In genomic region chr11:115528217-115528616, GRCh38 we compare ENCODE assay signal across 24 cellular contexts. TPM values are rescaled to one million over a fixed set of nuclear protein-coding genes. Genes with fewer than 3 reads are reported as not detected.
DNase-seq lines count a peak whose midpoint lies in the region; FAIRE-seq and TF ChIP-seq lines count a peak whose summit lies in the region.
"Had no signal": no experiment of that assay in that cellular context is flagged by ENCODE, and none has a peak within 500 bp of the region (broad histone marks: within the 10 kb centered on the region; RNA-seq: fewer than 3 reads in every experiment).

No MANE protein-coding gene starts in this region.

- no peak overlapping the region for H2BK5ac ChIP-seq in trophoblast cell (ENCODE audit: low read depth, low read length, poor library complexity)

- no peaks in the 10 kb centered on the region for H3K36me3 ChIP-seq in left ventricle myocardium inferior
- H3K36me3 ChIP-seq in trophoblast cell (ENCODE audit: control insufficient read depth in 1 of 2, insufficient read depth in 2 of 2, low read length in 2 of 2), result no peaks in the 10 kb centered on the region
- H3K36me3 ChIP-seq in CD8-positive, alpha-beta memory T cell (ENCODE audit: insufficient read depth, low read length), result no peaks in the 10 kb centered on the region
- H3K36me3 ChIP-seq: SJSA1 had no signal

- intact Hi-C loops in left ventricle myocardium inferior (cut with micrococcal nuclease), result no loop called here

- H3K23ac ChIP-seq in trophoblast cell (ENCODE audit: low read length), result no peak overlapping the region

- no peaks in the 10 kb centered on the region for H3K36me3 Mint-ChIP-seq in CD8-positive, alpha-beta memory T cell
- H3K36me3 Mint-ChIP-seq: activated naive CD4-positive, alpha-beta T cell treated with anti-CD3 and anti-CD28 coated beads, Interleukin-2, amount 10 ng/mL, durations not matched to agents 7 days and 5 days; mesothelial cell of epicardium had no signal

- no peak overlapping the region for H3K18ac ChIP-seq in trophoblast cell (ENCODE audit: low read length)

- no peak overlapping the region for H2AK5ac ChIP-seq in trophoblast cell (ENCODE audit: low read length)

- H3K4me1 ChIP-seq in left ventricle myocardium inferior (peaks cover 16% of the 10 kb centered on the region), trophoblast cell (ENCODE audit: control insufficient read depth in 1 of 2, insufficient read depth in 2 of 2, low read length in 2 of 2) (peaks cover 7 to 8% of the 10 kb centered on the region in 2 experiments)
- H3K4me1 ChIP-seq in CD8-positive, alpha-beta memory T cell (ENCODE audit: insufficient read depth, low read length), result no peaks in the 10 kb centered on the region
- H3K4me1 ChIP-seq: SJSA1 had no signal

- H3K9ac ChIP-seq in trophoblast cell (ENCODE audit: low read length), result no peak overlapping the region
- H3K9ac ChIP-seq: GM23248 had no signal

- H3K27me3 ChIP-seq in left ventricle myocardium inferior (ENCODE audit: low read depth) (peaks cover 22% of the 10 kb centered on the region), trophoblast cell (ENCODE audit: insufficient read depth, low read length) (no peaks in the 10 kb centered on the region)
- no peaks in the 10 kb centered on the region for H3K27me3 ChIP-seq in CD8-positive, alpha-beta memory T cell (ENCODE audit: insufficient read depth, low read length, poor library complexity, severe bottlenecking)
- H3K27me3 ChIP-seq: SJSA1 had no signal

- CTCF ChIA-PET in CD8-positive, alpha-beta memory T cell (lab: Charles Lee), result no interaction called here

- in situ Hi-C loops in SK-MEL-5 (cut with HindIII; ENCODE audit: low pct_unique_long_range_greater_than_20kb, low sequenced_read_pairs), result no loop called here

- no peak overlapping the region for H3K4me3 Mint-ChIP-seq in CD8-positive, alpha-beta memory T cell
- H3K4me3 Mint-ChIP-seq: activated B cell treated with CpG ODN at 0.5 μM for 24 hours; activated CD8-positive, alpha-beta T cell treated with anti-CD3 and anti-CD28 coated beads, Interleukin-2, amount 10 ng/mL, durations not matched to agents 7 days and 5 days; activated naive CD4-positive, alpha-beta T cell treated with anti-CD3 and anti-CD28 coated beads, Interleukin-2, amount 10 ng/mL, durations not matched to agents 7 days and 5 days; activated T-cell treated with anti-CD3 and anti-CD28 coated beads, Interleukin-2, amount 50 U/mL, for 4 hours; mesothelial cell of epicardium had no signal

- H2BK120ac ChIP-seq in trophoblast cell (ENCODE audit: insufficient read depth, low read length, poor library complexity), result no peak overlapping the region

- no peak overlapping the region for H3K4me3 ChIP-seq in left ventricle myocardium inferior
- H3K4me3 ChIP-seq in trophoblast cell (ENCODE audit: low read depth, low read length), result no peak overlapping the region
- H3K4me3 ChIP-seq in CD8-positive, alpha-beta memory T cell (ENCODE audit: low read length), result no peak overlapping the region
- H3K4me3 ChIP-seq: GM23248, SJSA1 had no signal

- no peak overlapping the region for H3K27ac Mint-ChIP-seq in CD8-positive, alpha-beta memory T cell
- H3K27ac Mint-ChIP-seq: activated B cell treated with CpG ODN at 0.5 μM for 24 hours; activated CD8-positive, alpha-beta T cell treated with anti-CD3 and anti-CD28 coated beads, Interleukin-2, amount 10 ng/mL, durations not matched to agents 7 days and 5 days; activated naive CD4-positive, alpha-beta T cell treated with anti-CD3 and anti-CD28 coated beads, Interleukin-2, amount 10 ng/mL, durations not matched to agents 7 days and 5 days had no signal

- no peak overlapping the region for H3K4ac ChIP-seq in trophoblast cell (ENCODE audit: low read depth, low read length)

- H4K91ac ChIP-seq in trophoblast cell (ENCODE audit: low read depth, low read length), result no peak overlapping the region

- POLR2A ChIA-PET in CD8-positive, alpha-beta memory T cell (lab: Charles Lee), result no interaction called here

- H2BK12ac ChIP-seq in trophoblast cell (ENCODE audit: low read length), result peak overlapping the region; percentile 0

- TF ChIP-seq CTCF in left ventricle myocardium inferior (IDR thresholded peaks at IDR 0.05; ENCODE audit: borderline replicate concordance), result peak; percentile 47
- no peak for TF ChIP-seq CTCF in D721Med (IDR thresholded peaks at IDR 0.05; ENCODE audit: insufficient read depth, missing control alignments)

- peak overlapping the region; percentile 25 for H4K8ac ChIP-seq in trophoblast cell (ENCODE audit: low read depth, low read length)

- no CpG with 5 or more reads among the region's 6 CpGs for WGBS in trophoblast cell (ENCODE audit: extremely low coverage, insufficient coverage, insufficient read length)

- DNase-seq in EH (ENCODE audit: low read depth) (peak; percentile 3), SK-MEL-5 (ENCODE audit: low read depth, low spot score) (peak; percentile 68), left ventricle myocardium inferior (peak; percentile 60), trophoblast cell (no peak), D721Med (ENCODE audit: insufficient read length, low spot score) (no peak), substantia nigra (lab: John Stamatoyannopoulos, UW) (no peak), NCI-H146 (lab: John Stamatoyannopoulos, UW) (no peak)
- DNase-seq in CD8-positive, alpha-beta memory T cell, result no peak
- DNase-seq: activated B cell treated with CpG ODN at 0.5 μM for 24 hours; activated CD8-positive, alpha-beta T cell treated with anti-CD3 and anti-CD28 coated beads, Interleukin-2, amount 10 ng/mL, durations not matched to agents 7 days and 5 days; activated naive CD4-positive, alpha-beta T cell treated with anti-CD3 and anti-CD28 coated beads, Interleukin-2, amount 10 ng/mL, durations not matched to agents 7 days and 5 days; activated T-cell treated with anti-CD3 and anti-CD28 coated beads, Interleukin-2, amount 50 U/mL, for 4 hours; GM23248; hypothalamus; kidney glomerular epithelial cell; NCI-H2171 treated with DMSO at 0.1 percent for 48 hours; PC-3; stimulated activated CD4-positive, alpha-beta T cell treated with anti-CD3 and anti-CD28 coated beads, Interleukin-12 subunit alpha, Interleukin-12 subunit beta, amount 100 ng/mL, for 4 hours; T-helper 2 cell had no signal

- H3K27ac ChIP-seq in left ventricle myocardium inferior (replicated peaks), result peak overlapping the region; percentile 67
- no peak overlapping the region for H3K27ac ChIP-seq in trophoblast cell (ENCODE audit: low read depth, low read length)
- H3K27ac ChIP-seq in CD8-positive, alpha-beta memory T cell (ENCODE audit: low read depth, low read length), result no peak overlapping the region
- no peak overlapping the region for H3K27ac ChIP-seq in substantia nigra (ENCODE audit: low read depth, low read length, poor library complexity, severe bottlenecking)
- H3K27ac ChIP-seq: GM23248, SJSA1 had no signal

- H3K9me3 ChIP-seq in left ventricle myocardium inferior (replicated peaks) (peaks cover 9% of the 10 kb centered on the region), trophoblast cell (ENCODE audit: insufficient read depth, low read depth, low read length) (no peaks in the 10 kb centered on the region)
- no peaks in the 10 kb centered on the region for H3K9me3 ChIP-seq in CD8-positive, alpha-beta memory T cell (ENCODE audit: low read length)
- H3K9me3 ChIP-seq: SJSA1 had no signal

- no peak overlapping the region for H4K12ac ChIP-seq in trophoblast cell (ENCODE audit: low read depth, low read length)

- no peak overlapping the region for H2AFZ ChIP-seq in trophoblast cell (ENCODE audit: insufficient read depth, low read length, poor library complexity)
- H2AFZ ChIP-seq: GM23248 had no signal

- H3K79me1 ChIP-seq in trophoblast cell (ENCODE audit: low read length), result no peaks in the 10 kb centered on the region

- peaks cover 0 to 8% of the 10 kb centered on the region in 2 donors for H3K27me3 Mint-ChIP-seq in CD8-positive, alpha-beta memory T cell
- H3K27me3 Mint-ChIP-seq: activated naive CD4-positive, alpha-beta T cell treated with anti-CD3 and anti-CD28 coated beads, Interleukin-2, amount 10 ng/mL, durations not matched to agents 7 days and 5 days had no signal

- H3K14ac ChIP-seq in trophoblast cell (ENCODE audit: low read length), result peak overlapping the region; percentile 7

- FAIRE-seq in D721Med (lab: Jason Lieb, UNC), result no peak
- FAIRE-seq: astrocyte, colon, G401.6 had no signal

- H3K9me3 Mint-ChIP-seq in CD8-positive, alpha-beta memory T cell, result no peaks in the 10 kb centered on the region
- H3K9me3 Mint-ChIP-seq: activated B cell treated with CpG ODN at 0.5 μM for 24 hours; activated naive CD4-positive, alpha-beta T cell treated with anti-CD3 and anti-CD28 coated beads, Interleukin-2, amount 10 ng/mL, durations not matched to agents 7 days and 5 days; activated T-cell treated with anti-CD3 and anti-CD28 coated beads, Interleukin-2, amount 50 U/mL, for 4 hours; mesothelial cell of epicardium had no signal

- H3K4me1 Mint-ChIP-seq in CD8-positive, alpha-beta memory T cell, result no peaks in the 10 kb centered on the region
- H3K4me1 Mint-ChIP-seq: activated B cell treated with CpG ODN at 0.5 μM for 24 hours; activated naive CD4-positive, alpha-beta T cell treated with anti-CD3 and anti-CD28 coated beads, Interleukin-2, amount 10 ng/mL, durations not matched to agents 7 days and 5 days had no signal

- H3K4me2 ChIP-seq in trophoblast cell (ENCODE audit: low read length), result no peak overlapping the region

- H3K79me2 ChIP-seq in trophoblast cell (ENCODE audit: control insufficient read depth, insufficient read depth, low read length, poor library complexity), result no peaks in the 10 kb centered on the region

RNA-seq across cellular contexts. Expression of gene CADM1, which starts 24.0 kb away (rescaled TPM):
- total RNA-seq in SK-MEL-5 (2014; rRNA removed; shearing (Covaris generic)), result 56.3 and 62.4 TPM in 2 replicates
- polyA plus RNA-seq in SK-MEL-5 (2015; cell fraction: cytosol; rRNA removed), result 53.2 and 81.0 TPM in 2 replicates
- polyA plus RNA-seq in SK-MEL-5 (2015; cell fraction: nucleus; rRNA removed), result 20.9 and 23.9 TPM in 2 replicates
- 51.1 TPM for total RNA-seq in left ventricle myocardium inferior
- polyA plus RNA-seq in trophoblast cell (2013), result 70.4 and 73.0 TPM in 2 replicates
- total RNA-seq in CD8-positive, alpha-beta memory T cell, result 1 to 10 TPM in 1 of 2 experiments, under 1 TPM in 1; 0.90 to 1.1 TPM
- 2.7 TPM for polyA plus RNA-seq in CD8-positive, alpha-beta memory T cell

Comparison
In these comparisons a context has a peak if more than half of its experiments do, and no peak if none do; other contexts are left out.
1. DNase-seq: peak in EH (single experiment), SK-MEL-5 (single experiment) and left ventricle myocardium inferior (single experiment); none in trophoblast cell (0 of 2), CD8-positive, alpha-beta memory T cell (0 of 5), D721Med (single experiment), substantia nigra (0 of 49) and NCI-H146 (single experiment).
2. RNA of gene CADM1, which starts 24.0 kb away (total RNA-seq): 56.3 to 62.4 TPM in SK-MEL-5 and 51.1 TPM in left ventricle myocardium inferior (single experiment); 0.90 to 1.1 TPM in CD8-positive, alpha-beta memory T cell; every median in the first group is over 10 times any median in the second.